22 cellular contexts compared by ENCODE assay signal in genomic region chr10:58836991-58837390, GRCh38.
A peak's percentile ranks its signal among the peaks of the same experiment; 100 is the strongest.
DNase-seq lines count a peak whose midpoint lies in the region; FAIRE-seq and TF ChIP-seq lines count a peak whose summit lies in the region.
"Had no signal": no experiment of that assay in that cellular context is flagged by ENCODE, and none has a peak within 500 bp of the region (broad histone marks: within the 10 kb centered on the region; RNA-seq: fewer than 3 reads in every experiment).

No MANE protein-coding gene starts in this region.

- no peak for FAIRE-seq in astrocyte (lab: Jason Lieb, UNC)
- FAIRE-seq: A204.1, GM12892, GM18507 had no signal

- H3K4me2 ChIP-seq in astrocyte (ENCODE audit: low read length): no peak overlapping the region

- no peaks in the 10 kb centered on the region for H3K79me2 ChIP-seq in astrocyte (ENCODE audit: insufficient read depth, low read length)

- H3K4me1 ChIP-seq in astrocyte (ENCODE audit: insufficient read depth, low read length): no peaks in the 10 kb centered on the region
- H3K4me1 ChIP-seq: BE2C had no signal

- peak overlapping the region; percentile 3 for H3K27ac Mint-ChIP-seq in astrocyte (ENCODE audit: unreplicated experiment)
- H3K27ac Mint-ChIP-seq in nephron: peak overlapping the region; percentile 49 to 77 (median 72)
- H3K27ac Mint-ChIP-seq: CD4-positive, CD25-positive, alpha-beta regulatory T cell had no signal

- no peak overlapping the region for H3K4me3 ChIP-seq in astrocyte (ENCODE audit: insufficient read depth, low read depth, low read length)
- H3K4me3 ChIP-seq: GM23248, HAP-1 had no signal

- no peaks in the 10 kb centered on the region for H4K20me1 ChIP-seq in astrocyte (ENCODE audit: insufficient read depth, low read length)

- H3K36me3 ChIP-seq in astrocyte (ENCODE audit: insufficient read depth, low read length): no peaks in the 10 kb centered on the region
- H3K36me3 ChIP-seq: BE2C, HAP-1 had no signal

- no peaks in the 10 kb centered on the region for H3K9me3 ChIP-seq in astrocyte (ENCODE audit: insufficient read depth, low read depth, low read length)
- H3K9me3 ChIP-seq: BE2C, HAP-1 had no signal

- H3K4me3 Mint-ChIP-seq in astrocyte (ENCODE audit: unreplicated experiment) (no peak overlapping the region), nephron (no peak overlapping the region)
- H3K4me3 Mint-ChIP-seq: CD4-positive, CD25-positive, alpha-beta regulatory T cell; CD8-positive, alpha-beta memory T cell had no signal

- TF ChIP-seq CTCF in astrocyte (IDR thresholded peaks at IDR 0.05; ENCODE audit: insufficient read depth, low read depth, low read length) (no peak), nephron (IDR thresholded peaks at IDR 0.05; ENCODE audit: unreplicated experiment in 3 of 3) (no peak)

- H3K36me3 Mint-ChIP-seq in astrocyte (ENCODE audit: low read depth, unreplicated experiment) (peaks cover 5% of the 10 kb centered on the region), nephron (ENCODE audit: low read depth) (no peaks in the 10 kb centered on the region)
- H3K36me3 Mint-ChIP-seq: CD4-positive, CD25-positive, alpha-beta regulatory T cell; CD8-positive, alpha-beta memory T cell had no signal

- H3K27me3 Mint-ChIP-seq in astrocyte (ENCODE audit: low read depth, unreplicated experiment) (no peaks in the 10 kb centered on the region), nephron (ENCODE audit: low read depth) (no peaks in the 10 kb centered on the region)
- H3K27me3 Mint-ChIP-seq: CD4-positive, CD25-positive, alpha-beta regulatory T cell; CD8-positive, alpha-beta memory T cell had no signal

- no peak overlapping the region for H2AFZ ChIP-seq in astrocyte (ENCODE audit: low read depth, low read length)
- H2AFZ ChIP-seq: GM23248 had no signal

- H3K27me3 ChIP-seq in astrocyte (ENCODE audit: insufficient read depth, low read length): no peaks in the 10 kb centered on the region
- H3K27me3 ChIP-seq: BE2C had no signal

- peaks cover 1% of the 10 kb centered on the region for H3K9me3 Mint-ChIP-seq in astrocyte (ENCODE audit: unreplicated experiment)
- H3K9me3 Mint-ChIP-seq in nephron: no peaks in the 10 kb centered on the region

- DNase-seq in NCI-H69 (lab: John Stamatoyannopoulos, UW) (peak; percentile 19), astrocyte (ENCODE audit: low read depth) (no peak), NCI-H146 (lab: John Stamatoyannopoulos, UW) (no peak), NCI-H526 (lab: John Stamatoyannopoulos, UW) (no peak), DMS79 treated with DMSO at 0.1 percent for 48 hours (lab: John Stamatoyannopoulos, UW) (no peak), NCI-H345 treated with DMSO at 0.1 percent for 48 hours (lab: John Stamatoyannopoulos, UW; ENCODE audit: unreplicated experiment) (no peak)
- DNase-seq: ACHN; BE2C; C1 segment of cervical spinal cord; CD4-positive, CD25-positive, alpha-beta regulatory T cell; CD8-positive, alpha-beta memory T cell; COR-L47; DMS 273 treated with DMSO at 0.1 percent for 48 hours; DMS53; GDM1; GM23248 had no signal

- H3K4me1 Mint-ChIP-seq in astrocyte (ENCODE audit: low read depth, unreplicated experiment) (no peaks in the 10 kb centered on the region), nephron (peaks cover 52% of the 10 kb centered on the region)
- H3K4me1 Mint-ChIP-seq: CD4-positive, CD25-positive, alpha-beta regulatory T cell; CD8-positive, alpha-beta memory T cell had no signal

- H3K9ac ChIP-seq in astrocyte (ENCODE audit: low read length): no peak overlapping the region
- H3K9ac ChIP-seq: GM23248 had no signal

- no peak overlapping the region for H3K27ac ChIP-seq in astrocyte (ENCODE audit: low read depth, low read length)
- H3K27ac ChIP-seq: GM23248, HL-60 had no signal
